In genomic region chr19:1410136-1410786, GRCh38 we compare ENCODE assay signal across 9 cellular contexts. TPM values are rescaled to one million over a fixed set of nuclear protein-coding genes. Genes with fewer than 3 reads are reported as not detected.
A peak's percentile ranks its signal among the peaks of the same experiment; 100 is the strongest.
DNase-seq lines count a peak whose midpoint lies in the region; ATAC-seq, FAIRE-seq and TF ChIP-seq lines count a peak whose summit lies in the region.
"Had no signal": no experiment of that assay in that cellular context is flagged by ENCODE, and none has a peak within 500 bp of the region (broad histone marks: within the 10 kb centered on the region; RNA-seq: fewer than 3 reads in every experiment).

No MANE protein-coding gene starts in this region.

- H3K9ac ChIP-seq in HUES64 (ENCODE audit: low read depth, low read length): 0 out of 2 replicates have a peak overlapping the region, but pooled peaks have one; percentile 89
- H3K9ac ChIP-seq in GM12878 (ENCODE audit: control insufficient read depth, insufficient read depth, low read length): peak overlapping the region; percentile 35; the same call in 1 of the 2 replicates

- in situ Hi-C loops in GM12878 (cut with MboI): no loop called here

- H3K4me3 ChIP-seq in AG04450 (ENCODE audit: low read depth, low read length) (peak overlapping the region; percentile 75), HUES64 (ENCODE audit: low read length) (peak overlapping the region; percentile 83; the same call in 1 of the 2 replicates), GM12878 (peak overlapping the region; percentile 81)
- H3K4me3 ChIP-seq in naive thymus-derived CD4-positive, alpha-beta T cell (ENCODE audit: low read length): peak overlapping the region; percentile 83

- ATAC-seq in GM12878: no peak
- no peak for ATAC-seq in naive thymus-derived CD4-positive, alpha-beta T cell
- no peak for ATAC-seq in GM21717 (IDR thresholded peaks at IDR 0.05; ENCODE audit: unreplicated experiment)

- H4K20me1 ChIP-seq in GM12878 (ENCODE audit: control insufficient read depth, insufficient read depth): peaks cover 26% of the 10 kb centered on the region

- peak; percentile 6; the same call in 1 of the 2 replicates for TF ChIP-seq POLR2A in GM12878 (IDR thresholded peaks at IDR 0.05; ENCODE audit: low read depth, low read length)

- FAIRE-seq in GM12878 (lab: Jason Lieb, UNC): no peak
- FAIRE-seq in urothelium cell line (lab: Jason Lieb, UNC): no peak

- H3K4me1 Mint-ChIP-seq in naive thymus-derived CD4-positive, alpha-beta T cell: peaks cover 34 to 69% (median 59%) of the 10 kb centered on the region in 7 donors

- intact Hi-C loops in GM12878 (cut with micrococcal nuclease; ENCODE audit: unreplicated experiment): no loop called here
- intact Hi-C loops in naive thymus-derived CD4-positive, alpha-beta T cell (cut with micrococcal nuclease): no loop called here

- no TSS peak for BruUV-seq in GM12878 (replicated peaks; lab: Mats Ljungman, UMichigan)

- H3K36me3 ChIP-seq in HUES64 (ENCODE audit: insufficient read depth, low read length) (peaks cover 23% of the 10 kb centered on the region), GM12878 (ENCODE audit: control insufficient read depth in 2 of 2, insufficient read depth in 2 of 2, low read length in 1 of 2) (peaks cover 5 to 20% of the 10 kb centered on the region in 2 experiments)
- peaks cover 0 to 48% (median 8%) of the 10 kb centered on the region in 3 experiments for H3K36me3 ChIP-seq in naive thymus-derived CD4-positive, alpha-beta T cell (ENCODE audit: control insufficient read depth in 2 of 3, insufficient read depth in 3 of 3, low read length in 3 of 3)

- TF ChIP-seq CTCF in AG04450 (IDR thresholded peaks at IDR 0.05; ENCODE audit: low read depth, low read length) (no peak), GM12878 (IDR thresholded peaks at IDR 0.05 in 2 of 3, conservative IDR thresholded peaks at IDR 0.05 in 1 of 3; ENCODE audit: control insufficient read depth in 2 of 3, extremely low read depth in 1 of 3, insufficient read depth in 1 of 3, low read depth in 3 of 3, low read length in 3 of 3) (no peak)

- H3K9me3 Mint-ChIP-seq in naive thymus-derived CD4-positive, alpha-beta T cell: peaks cover 0 to 3% (median 0%) of the 10 kb centered on the region in 11 donors

- no peaks in the 10 kb centered on the region for H3K27me3 Mint-ChIP-seq in naive thymus-derived CD4-positive, alpha-beta T cell

- peak overlapping the region; percentile 65 to 93 (median 85) for H3K27ac Mint-ChIP-seq in naive thymus-derived CD4-positive, alpha-beta T cell

- H3K4me1 ChIP-seq in HUES64 (ENCODE audit: insufficient read depth, low read length): peaks cover 14% of the 10 kb centered on the region
- H3K4me1 ChIP-seq in GM12878 (ENCODE audit: control insufficient read depth, insufficient read depth, low read length): peaks cover 44% of the 10 kb centered on the region
- H3K4me1 ChIP-seq in naive thymus-derived CD4-positive, alpha-beta T cell (ENCODE audit: control insufficient read depth in 2 of 2, insufficient read depth in 2 of 2, low read length in 2 of 2): peaks cover 45 to 53% of the 10 kb centered on the region in 2 donors

- RAD21 ChIA-PET in GM12878 (lab: Charles Lee; ENCODE audit: unreplicated experiment): no interaction called here

- H3K27me3 ChIP-seq in AG04450 (ENCODE audit: control insufficient read depth, insufficient read depth, low read length) (no peaks in the 10 kb centered on the region), HUES64 (ENCODE audit: insufficient read depth, low read length) (no peaks in the 10 kb centered on the region), GM12878 (replicated peaks in 1 of 2; ENCODE audit: control insufficient read depth in 2 of 2, insufficient read depth in 2 of 2, low read length in 1 of 2) (no peaks in the 10 kb centered on the region)
- no peaks in the 10 kb centered on the region for H3K27me3 ChIP-seq in naive thymus-derived CD4-positive, alpha-beta T cell (ENCODE audit: control insufficient read depth in 2 of 2, insufficient read depth in 2 of 2, low read length in 2 of 2)

- no peak for TF ChIP-seq RAD21 in GM12878 (IDR thresholded peaks at IDR 0.05; ENCODE audit: insufficient read depth, low read depth, low read length)

- no peak for TF ChIP-seq EP300 in GM12878 (IDR thresholded peaks at IDR 0.05; ENCODE audit: borderline replicate concordance in 1 of 2, control insufficient read depth in 1 of 2, low read depth in 2 of 2, low read length in 2 of 2)

- SMC1A ChIA-PET in GM12878 (lab: Charles Lee; ENCODE audit: uncharacterized antibody, unreplicated experiment): no interaction called here

- H3K79me2 ChIP-seq in GM12878 (ENCODE audit: control insufficient read depth, insufficient read depth, low read length): peaks cover 75% of the 10 kb centered on the region

- CTCF ChIA-PET in AG04450 (lab: Charles Lee): no interaction called here
- CTCF ChIA-PET in GM12878 (lab: Yijun Ruan, JAX): interaction anchor here (0.7 to 1.2 kb wide), 3 partner anchors 26 to 487 kb away, joined by 3 to 4 read pairs (median 3); no protein-coding TSS in a partner anchor
- CTCF ChIA-PET in naive thymus-derived CD4-positive, alpha-beta T cell (lab: Charles Lee): no interaction called here

- peak overlapping the region; percentile 64 to 96 (median 94) for H3K4me3 Mint-ChIP-seq in naive thymus-derived CD4-positive, alpha-beta T cell

- DNase-seq in AG04450 (ENCODE audit: low read depth, low spot score): no peak
- no peak for DNase-seq in GM12878 (ENCODE audit: low read depth, low spot score)
- DNase-seq in naive thymus-derived CD4-positive, alpha-beta T cell: no peak
- no peak for DNase-seq in NCI-H2081 (lab: John Stamatoyannopoulos, UW)
- no peak for DNase-seq in urothelium cell line (ENCODE audit: low spot score)
- no peak for DNase-seq in NCI-H510A (lab: John Stamatoyannopoulos, UW)
- DNase-seq: NCI-H1417 had no signal

- H2AFZ ChIP-seq in GM12878 (ENCODE audit: control insufficient read depth, low read depth, low read length): no peak overlapping the region

- peak overlapping the region; percentile 68 for H3K4me2 ChIP-seq in GM12878 (ENCODE audit: control insufficient read depth, insufficient read depth)

- 92% methylated on average over 23 of the region's 23 CpGs for WGBS in HUES64
- 55% methylated on average over 23 of the region's 23 CpGs for WGBS in GM12878 (ENCODE audit: insufficient coverage, insufficient replicate concordance, low lambda C conversion rate, missing lambda C conversion rate)

- H3K27ac ChIP-seq in AG04450 (ENCODE audit: low read depth, low read length) (no peak overlapping the region), HUES64 (ENCODE audit: low read depth, low read length) (peak overlapping the region; percentile 18; the same call in 1 of the 2 replicates), GM12878 (ENCODE audit: control insufficient read depth, insufficient read depth) (peak overlapping the region; percentile 11; the same call in 1 of the 2 replicates)
- peak overlapping the region; percentile 98 for H3K27ac ChIP-seq in naive thymus-derived CD4-positive, alpha-beta T cell (ENCODE audit: low read depth, low read length)

- POLR2A ChIA-PET in AG04450 (lab: Yijun Ruan, JAX) (no interaction called here), GM12878 (lab: Charles Lee) (no interaction called here)
- POLR2A ChIA-PET in naive thymus-derived CD4-positive, alpha-beta T cell (lab: Charles Lee): interaction anchor here (1.2 to 1.9 kb wide), 2 partner anchors 9 to 141 kb away, joined by 5 to 11 read pairs; partner anchors contain the start of gene CIRBP

- H3K9me3 ChIP-seq in AG04450 (ENCODE audit: control insufficient read depth, insufficient read depth, low read length) (peaks cover 3% of the 10 kb centered on the region; the same call in 1 of the 2 replicates), HUES64 (ENCODE audit: insufficient read depth, low read depth, low read length) (no peaks in the 10 kb centered on the region), GM12878 (replicated peaks; ENCODE audit: control insufficient read depth, insufficient read depth, low read length) (no peaks in the 10 kb centered on the region)
- H3K9me3 ChIP-seq in naive thymus-derived CD4-positive, alpha-beta T cell (ENCODE audit: control insufficient read depth in 2 of 3, low read length in 3 of 3): no peaks in the 10 kb centered on the region

- peaks cover 0 to 7% (median 3%) of the 10 kb centered on the region in 5 donors for H3K36me3 Mint-ChIP-seq in naive thymus-derived CD4-positive, alpha-beta T cell

RNA-seq across cellular contexts. Expression of gene DAZAP1, which starts 2.9 kb away (rescaled TPM):
- polyA plus RNA-seq in AG04450 (2011; rRNA removed): 45.8 and 52.8 TPM in 2 replicates
- 33.6 and 42.3 TPM in 2 replicates for polyA minus RNA-seq in AG04450 (2011; rRNA and poly(A)+ RNA removed)
- 139 TPM for polyA plus RNA-seq in HUES64 (2013, experiment 1 of 2)
- 144 TPM for polyA plus RNA-seq in HUES64 (2013, experiment 2 of 2)
- total RNA-seq in GM12878 (2013; cell fraction: nucleolus; rRNA removed): 111 and 128 TPM in 2 replicates
- total RNA-seq in GM12878 (2014; rRNA removed): 122 and 127 TPM in 2 replicates
- total RNA-seq in GM12878 (2014; rRNA removed; fragmentation: Illumina TruSeq; extraction: Trizol): 82.5 and 93.4 TPM in 2 replicates
- 223 and 240 TPM in 2 replicates for total RNA-seq in GM12878 (2021)
- polyA plus RNA-seq in GM12878 (2011; ENCODE audit: low read depth): 23.5 TPM
- polyA plus RNA-seq in GM12878 (2011; rRNA removed): 110 and 123 TPM in 2 replicates
- polyA plus RNA-seq in GM12878 (2011; cell fraction: cytosol; rRNA removed): 47.6 and 72.8 TPM in 2 replicates
- 106 and 159 TPM in 2 replicates for polyA plus RNA-seq in GM12878 (2011; cell fraction: nucleus; rRNA removed)
- polyA plus RNA-seq in GM12878 (2012): 71.1 and 77.1 TPM in 2 replicates
- polyA plus RNA-seq in GM12878 (2014; fragmentation: Illumina TruSeq; extraction: Trizol): 69.0 and 91.2 TPM in 2 replicates
- 10 to 100 TPM in 1 of 2 experiments, 1 to 10 TPM in 1; 9.9 to 27.7 TPM for polyA plus RNA-seq in GM12878 (2014; fragmentation: Nextera tagmentation; extraction: Ambion mirVana)
- polyA plus RNA-seq in GM12878 (2014; rRNA removed): 164 and 194 TPM in 2 replicates
- 10 to 100 TPM; 16.9 to 17.9 TPM for polyA plus RNA-seq in GM12878 (2016; fragmentation: Nextera tagmentation; extraction: Ambion mirVana)
- 27.9 and 29.7 TPM in 2 replicates for polyA minus RNA-seq in GM12878 (2011; rRNA and poly(A)+ RNA removed)
- 26.6 and 31.5 TPM in 2 replicates for polyA minus RNA-seq in GM12878 (2011; cell fraction: cytosol; rRNA and poly(A)+ RNA removed)
- 17.4 and 38.3 TPM in 2 replicates for polyA minus RNA-seq in GM12878 (2011; cell fraction: nucleus; rRNA and poly(A)+ RNA removed)
- 100 to 1,000 TPM; 129 to 227 (median 144) TPM for total RNA-seq in naive thymus-derived CD4-positive, alpha-beta T cell
- polyA plus RNA-seq in naive thymus-derived CD4-positive, alpha-beta T cell: 1 to 10 TPM; 5.0 to 5.7 TPM

RNA-seq across cellular contexts. Expression of gene GAMT, which starts 8.9 kb away (rescaled TPM):
- polyA plus RNA-seq in AG04450 (2011; rRNA removed): 26.9 and 39.8 TPM in 2 replicates
- 26.7 and 36.1 TPM in 2 replicates for polyA minus RNA-seq in AG04450 (2011; rRNA and poly(A)+ RNA removed)
- polyA plus RNA-seq in HUES64 (2013, experiment 1 of 2): 12.3 TPM
- polyA plus RNA-seq in HUES64 (2013, experiment 2 of 2): 18.2 TPM
- 6.5 and 6.7 TPM in 2 replicates for total RNA-seq in GM12878 (2013; cell fraction: nucleolus; rRNA removed)
- 50.1 and 55.2 TPM in 2 replicates for total RNA-seq in GM12878 (2014; rRNA removed)
- total RNA-seq in GM12878 (2014; rRNA removed; fragmentation: Illumina TruSeq; extraction: Trizol): 22.5 and 24.9 TPM in 2 replicates
- total RNA-seq in GM12878 (2021): 49.1 and 52.0 TPM in 2 replicates
- polyA plus RNA-seq in GM12878 (2011; ENCODE audit: low read depth): 9.2 TPM
- 4.7 and 13.0 TPM in 2 replicates for polyA plus RNA-seq in GM12878 (2011; rRNA removed)
- polyA plus RNA-seq in GM12878 (2011; cell fraction: cytosol; rRNA removed): 13.6 and 22.1 TPM in 2 replicates
- polyA plus RNA-seq in GM12878 (2011; cell fraction: nucleus; rRNA removed): 11.4 and 12.7 TPM in 2 replicates
- 28.9 and 29.0 TPM in 2 replicates for polyA plus RNA-seq in GM12878 (2012)
- polyA plus RNA-seq in GM12878 (2014; fragmentation: Illumina TruSeq; extraction: Trizol): 8.3 and 28.5 TPM in 2 replicates
- 1 to 10 TPM; 1.6 to 5.6 TPM for polyA plus RNA-seq in GM12878 (2014; fragmentation: Nextera tagmentation; extraction: Ambion mirVana)
- 56.0 and 65.8 TPM in 2 replicates for polyA plus RNA-seq in GM12878 (2014; rRNA removed)
- polyA plus RNA-seq in GM12878 (2016; fragmentation: Nextera tagmentation; extraction: Ambion mirVana): 100 to 1,000 TPM; 122 to 131 TPM
- 4.2 and 10.8 TPM in 2 replicates for polyA minus RNA-seq in GM12878 (2011; rRNA and poly(A)+ RNA removed)
- 4.5 and 11.0 TPM in 2 replicates for polyA minus RNA-seq in GM12878 (2011; cell fraction: cytosol; rRNA and poly(A)+ RNA removed)
- polyA minus RNA-seq in GM12878 (2011; cell fraction: nucleus; rRNA and poly(A)+ RNA removed): 2.1 and 5.4 TPM in 2 replicates
- total RNA-seq in naive thymus-derived CD4-positive, alpha-beta T cell: 10 to 100 TPM; 10.9 to 24.2 (median 17.5) TPM
- polyA plus RNA-seq in naive thymus-derived CD4-positive, alpha-beta T cell: 10 to 100 TPM; 29.3 to 32.3 TPM

RNA-seq across cellular contexts. Expression of gene NDUFS7, which starts 26.6 kb away (rescaled TPM):
- polyA plus RNA-seq in AG04450 (2011; rRNA removed) (26.1 and 45.5 TPM in 2 replicates), GM12878 (2011; rRNA removed) (12.1 and 43.0 TPM in 2 replicates), GM12878 (2014; fragmentation: Illumina TruSeq; extraction: Trizol) (1.5 and 5.1 TPM in 2 replicates), GM12878 (2014; fragmentation: Nextera tagmentation; extraction: Ambion mirVana) (10 to 100 TPM; 10.6 to 39.4 TPM), GM12878 (2014; rRNA removed) (166 and 177 TPM in 2 replicates), GM12878 (2016; fragmentation: Nextera tagmentation; extraction: Ambion mirVana) (100 to 1,000 TPM; 261 to 282 TPM)
- polyA minus RNA-seq in AG04450 (2011; rRNA and poly(A)+ RNA removed): 12.4 and 13.2 TPM in 2 replicates
- 63.8 TPM for polyA plus RNA-seq in HUES64 (2013, experiment 1 of 2)
- 73.9 TPM for polyA plus RNA-seq in HUES64 (2013, experiment 2 of 2)
- 50.2 and 65.0 TPM in 2 replicates for total RNA-seq in GM12878 (2013; cell fraction: nucleolus; rRNA removed)
- total RNA-seq in GM12878 (2014; rRNA removed) (107 and 143 TPM in 2 replicates), GM12878 (2014; rRNA removed; fragmentation: Illumina TruSeq; extraction: Trizol) (18.5 and 24.1 TPM in 2 replicates), GM12878 (2021) (136 and 143 TPM in 2 replicates)
- 16.9 TPM for polyA plus RNA-seq in GM12878 (2011; ENCODE audit: low read depth)
- 127 and 227 TPM in 2 replicates for polyA plus RNA-seq in GM12878 (2011; cell fraction: cytosol; rRNA removed)
- polyA plus RNA-seq in GM12878 (2011; cell fraction: nucleus; rRNA removed): 125 and 151 TPM in 2 replicates
- 64.7 and 88.4 TPM in 2 replicates for polyA plus RNA-seq in GM12878 (2012)
- polyA minus RNA-seq in GM12878 (2011; rRNA and poly(A)+ RNA removed): 38.5 and 54.8 TPM in 2 replicates
- 65.2 and 74.7 TPM in 2 replicates for polyA minus RNA-seq in GM12878 (2011; cell fraction: cytosol; rRNA and poly(A)+ RNA removed)
- 16.3 and 29.0 TPM in 2 replicates for polyA minus RNA-seq in GM12878 (2011; cell fraction: nucleus; rRNA and poly(A)+ RNA removed)
- total RNA-seq in naive thymus-derived CD4-positive, alpha-beta T cell: 100 to 1,000 TPM in 1 of 5 experiments, 10 to 100 TPM in 4; 48.4 to 101 (median 68.0) TPM
- polyA plus RNA-seq in naive thymus-derived CD4-positive, alpha-beta T cell: 100 to 1,000 TPM; 182 to 232 TPM

RNA-seq across cellular contexts. Expression of gene RPS15, which starts 27.9 kb away (rescaled TPM):
- polyA plus RNA-seq in AG04450 (2011; rRNA removed) (596 and 980 TPM in 2 replicates), GM12878 (2011; rRNA removed) (524 and 1,111 TPM in 2 replicates), GM12878 (2014; fragmentation: Illumina TruSeq; extraction: Trizol) (209 and 786 TPM in 2 replicates), GM12878 (2014; fragmentation: Nextera tagmentation; extraction: Ambion mirVana) (100 to 1,000 TPM; 559 to 717 TPM), GM12878 (2014; rRNA removed) (3,158 and 3,344 TPM in 2 replicates), GM12878 (2016; fragmentation: Nextera tagmentation; extraction: Ambion mirVana) (1,000 to 10,000 TPM; 1,763 to 1,909 TPM)
- 440 and 566 TPM in 2 replicates for polyA minus RNA-seq in AG04450 (2011; rRNA and poly(A)+ RNA removed)
- polyA plus RNA-seq in HUES64 (2013, experiment 1 of 2): 1,974 TPM
- polyA plus RNA-seq in HUES64 (2013, experiment 2 of 2): 1,812 TPM
- 239 and 289 TPM in 2 replicates for total RNA-seq in GM12878 (2013; cell fraction: nucleolus; rRNA removed)
- total RNA-seq in GM12878 (2014; rRNA removed) (1,524 and 1,715 TPM in 2 replicates), GM12878 (2014; rRNA removed; fragmentation: Illumina TruSeq; extraction: Trizol) (972 and 1,030 TPM in 2 replicates), GM12878 (2021) (2,219 and 2,315 TPM in 2 replicates)
- 7,786 TPM for polyA plus RNA-seq in GM12878 (2011; ENCODE audit: low read depth)
- polyA plus RNA-seq in GM12878 (2011; cell fraction: cytosol; rRNA removed): 3,186 and 3,536 TPM in 2 replicates
- polyA plus RNA-seq in GM12878 (2011; cell fraction: nucleus; rRNA removed): 1,362 and 1,364 TPM in 2 replicates
- 3,088 and 3,408 TPM in 2 replicates for polyA plus RNA-seq in GM12878 (2012)
- 256 and 857 TPM in 2 replicates for polyA minus RNA-seq in GM12878 (2011; rRNA and poly(A)+ RNA removed)
- 796 and 851 TPM in 2 replicates for polyA minus RNA-seq in GM12878 (2011; cell fraction: cytosol; rRNA and poly(A)+ RNA removed)
- polyA minus RNA-seq in GM12878 (2011; cell fraction: nucleus; rRNA and poly(A)+ RNA removed): 184 and 257 TPM in 2 replicates
- 1,000 to 10,000 TPM; 1,300 to 2,097 (median 2,012) TPM for total RNA-seq in naive thymus-derived CD4-positive, alpha-beta T cell
- 1,000 to 10,000 TPM; 3,657 to 3,761 TPM for polyA plus RNA-seq in naive thymus-derived CD4-positive, alpha-beta T cell

RNA-seq across cellular contexts. Expression of gene APC2, which starts 39.7 kb away (rescaled TPM):
- 0.09 and 0.17 TPM in 2 replicates for polyA plus RNA-seq in AG04450 (2011; rRNA removed)
- polyA minus RNA-seq in AG04450 (2011; rRNA and poly(A)+ RNA removed): 0.30 and 0.41 TPM in 2 replicates
- polyA plus RNA-seq in HUES64 (2013, experiment 1 of 2): 1.5 TPM
- 1.8 TPM for polyA plus RNA-seq in HUES64 (2013, experiment 2 of 2)
- 0.34 and 0.46 TPM in 2 replicates for total RNA-seq in GM12878 (2013; cell fraction: nucleolus; rRNA removed)
- total RNA-seq in GM12878 (2014; rRNA removed): under 0.01 and 0.11 TPM in 2 replicates
- 0.05 TPM in 1 of 2 replicates, not detected in the other for total RNA-seq in GM12878 (2014; rRNA removed; fragmentation: Illumina TruSeq; extraction: Trizol)
- 0.08 and 0.26 TPM in 2 replicates for total RNA-seq in GM12878 (2021)
- 0.31 TPM for polyA plus RNA-seq in GM12878 (2011; ENCODE audit: low read depth)
- polyA plus RNA-seq in GM12878 (2011; rRNA removed): not detected in 2 replicates
- polyA plus RNA-seq in GM12878 (2011; cell fraction: cytosol; rRNA removed): 0.03 TPM in 1 of 2 replicates, not detected in the other
- polyA plus RNA-seq in GM12878 (2011; cell fraction: nucleus; rRNA removed): 0.18 and 0.38 TPM in 2 replicates
- 0.27 and 0.43 TPM in 2 replicates for polyA plus RNA-seq in GM12878 (2012)
- not detected in 2 replicates for polyA plus RNA-seq in GM12878 (2014; fragmentation: Illumina TruSeq; extraction: Trizol)
- polyA plus RNA-seq in GM12878 (2014; fragmentation: Nextera tagmentation; extraction: Ambion mirVana): under 1 TPM in 1 of 2 experiments, not detected in 1; 0.02 TPM
- polyA plus RNA-seq in GM12878 (2014; rRNA removed): 0.16 and 0.73 TPM in 2 replicates
- under 1 TPM in 1 of 2 experiments, not detected in 1; 0.04 TPM for polyA plus RNA-seq in GM12878 (2016; fragmentation: Nextera tagmentation; extraction: Ambion mirVana)
- polyA minus RNA-seq in GM12878 (2011; rRNA and poly(A)+ RNA removed): 0.05 TPM in 1 of 2 replicates, not detected in the other
- not detected in 2 replicates for polyA minus RNA-seq in GM12878 (2011; cell fraction: cytosol; rRNA and poly(A)+ RNA removed)
- 0.12 and 0.38 TPM in 2 replicates for polyA minus RNA-seq in GM12878 (2011; cell fraction: nucleus; rRNA and poly(A)+ RNA removed)
- under 1 TPM; 0.05 to 0.24 (median 0.10) TPM for total RNA-seq in naive thymus-derived CD4-positive, alpha-beta T cell
- under 1 TPM; 0.01 to 0.05 TPM for polyA plus RNA-seq in naive thymus-derived CD4-positive, alpha-beta T cell
